In genomic region chr5:68745459-68745858, GRCh38 we compare ENCODE assay signal across 11 cellular contexts.
DNase-seq lines count a peak whose midpoint lies in the region; ATAC-seq and TF ChIP-seq lines count a peak whose summit lies in the region.
"Had no signal": no experiment of that assay in that cellular context is flagged by ENCODE, and none has a peak within 500 bp of the region (broad histone marks: within the 10 kb centered on the region; RNA-seq: fewer than 3 reads in every experiment).

No MANE protein-coding gene starts in this region.

- DNase-seq in AG09319 (ENCODE audit: extremely low read depth, low read depth) (no peak), left lobe of liver (ENCODE audit: low spot score) (no peak), NK-92 (lab: John Stamatoyannopoulos, UW; ENCODE audit: unreplicated experiment) (no peak)
- DNase-seq: activated CD4-positive, CD25-positive, alpha-beta regulatory T cell; gastrocnemius medialis had no signal

- TF ChIP-seq CTCF in AG09319 (IDR thresholded peaks at IDR 0.05; ENCODE audit: low read depth, low read length), result peak; percentile 22; the same call in 1 of the 2 replicates
- peak; percentile 30 for TF ChIP-seq CTCF in GM12873 (IDR thresholded peaks at IDR 0.05; ENCODE audit: insufficient read depth, low read depth, low read length, missing control alignments)
- peak; percentile 23; the same call in 1 of the 2 replicates for TF ChIP-seq CTCF in WI38 (IDR thresholded peaks at IDR 0.05; ENCODE audit: low read depth, low read length)

- ATAC-seq in left lobe of liver (peak; percentile 71), GM21360 (IDR thresholded peaks at IDR 0.05; ENCODE audit: unreplicated experiment) (no peak), GM18873 (IDR thresholded peaks at IDR 0.05; ENCODE audit: low FRiP score, unreplicated experiment) (no peak), HG02588 (IDR thresholded peaks at IDR 0.05; ENCODE audit: unreplicated experiment) (no peak)
- ATAC-seq: gastrocnemius medialis; naive thymus-derived CD8-positive, alpha-beta T cell had no signal

- H3K4me3 ChIP-seq in WI38 (ENCODE audit: low read depth, low read length), result no peak overlapping the region
- H3K4me3 ChIP-seq: gastrocnemius medialis had no signal
